In the genomic region with DNA sequence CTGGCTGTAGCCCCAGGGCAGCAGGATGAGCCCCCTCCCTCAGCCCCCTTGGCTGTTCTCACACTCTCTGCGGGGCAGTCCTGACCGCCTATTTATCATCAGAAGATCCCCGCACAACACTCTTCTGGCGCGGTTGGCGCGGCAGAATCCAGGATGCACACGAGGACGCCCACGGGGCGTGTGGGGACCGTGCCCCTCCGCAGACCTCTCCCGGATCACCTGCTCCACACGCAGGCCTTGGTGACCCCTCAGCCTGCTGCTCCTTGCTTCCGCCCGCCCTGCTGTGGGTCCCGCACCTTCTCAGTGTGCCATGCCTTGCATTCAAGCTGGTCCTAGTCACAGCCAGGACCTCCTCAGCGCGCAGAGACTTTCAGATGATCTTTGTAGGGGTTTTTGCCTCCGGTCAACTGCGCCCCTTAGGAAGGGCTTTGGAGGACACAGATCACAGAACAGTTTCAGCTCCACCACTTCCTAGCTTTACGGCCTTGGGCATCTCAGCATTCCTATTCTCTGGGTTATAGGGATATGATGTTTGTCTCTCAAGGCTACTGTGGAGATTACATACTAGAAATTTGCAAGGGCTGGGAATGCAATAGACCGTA, we compare ENCODE assay signal across 8 cellular contexts. TPM values are rescaled to one million over a fixed set of nuclear protein-coding genes. Genes with fewer than 3 reads are reported as not detected.
A peak's percentile ranks its signal among the peaks of the same experiment; 100 is the strongest.
DNase-seq lines count a peak whose midpoint lies in the region; ATAC-seq and TF ChIP-seq lines count a peak whose summit lies in the region.

No MANE protein-coding gene starts in this region.

- peak overlapping the region; percentile 55 for H3K4me3 Mint-ChIP-seq in activated CD4-positive, alpha-beta T cell treated with anti-CD3 and anti-CD28 coated beads, Interleukin-2, amount 10 ng/mL, durations not matched to agents 7 days and 5 days
- H3K4me3 Mint-ChIP-seq in activated naive CD8-positive, alpha-beta T cell treated with anti-CD3 and anti-CD28 coated beads for 36 hours: peak overlapping the region; percentile 53
- peak overlapping the region; percentile 64 to 74 for H3K4me3 Mint-ChIP-seq in stimulated activated naive CD8-positive, alpha-beta T cell treated with anti-CD3 and anti-CD28 coated beads, Interleukin-15, amount 100 ng/mL, for 72 hours

- POLR2A ChIA-PET in activated CD4-positive, alpha-beta T cell treated with anti-CD3 and anti-CD28 coated beads, Interleukin-2, amount 10 ng/mL, durations not matched to agents 7 days and 5 days (lab: Charles Lee): no interaction called here

- H3K4me1 Mint-ChIP-seq in activated CD4-positive, alpha-beta T cell treated with anti-CD3 and anti-CD28 coated beads, Interleukin-2, amount 10 ng/mL, durations not matched to agents 7 days and 5 days: peaks cover 2% of the 10 kb centered on the region
- H3K4me1 Mint-ChIP-seq in activated naive CD8-positive, alpha-beta T cell treated with anti-CD3 and anti-CD28 coated beads for 36 hours: peaks cover 1% of the 10 kb centered on the region
- H3K4me1 Mint-ChIP-seq in stimulated activated naive CD8-positive, alpha-beta T cell treated with anti-CD3 and anti-CD28 coated beads, Interleukin-15, amount 100 ng/mL, for 72 hours: no peaks in the 10 kb centered on the region

- no peak overlapping the region for H3K27ac ChIP-seq in left lung

- no peak overlapping the region for H3K27ac Mint-ChIP-seq in activated CD4-positive, alpha-beta T cell treated with anti-CD3 and anti-CD28 coated beads, Interleukin-2, amount 10 ng/mL, durations not matched to agents 7 days and 5 days
- no peak overlapping the region for H3K27ac Mint-ChIP-seq in activated naive CD8-positive, alpha-beta T cell treated with anti-CD3 and anti-CD28 coated beads for 36 hours
- H3K27ac Mint-ChIP-seq in stimulated activated naive CD8-positive, alpha-beta T cell treated with anti-CD3 and anti-CD28 coated beads, Interleukin-15, amount 100 ng/mL, for 72 hours: no peak overlapping the region

- no peak for DNase-seq in activated CD4-positive, alpha-beta T cell treated with anti-CD3 and anti-CD28 coated beads, Interleukin-2, amount 10 ng/mL, durations not matched to agents 7 days and 5 days
- DNase-seq in activated CD4-positive, alpha-beta T cell treated with anti-CD3 and anti-CD28 coated beads for 1 hour: no peak
- no peak for DNase-seq in activated naive CD8-positive, alpha-beta T cell treated with anti-CD3 and anti-CD28 coated beads for 36 hours
- no peak for DNase-seq in left lung
- DNase-seq in stimulated activated naive CD8-positive, alpha-beta T cell treated with anti-CD3 and anti-CD28 coated beads, Interleukin-15, amount 100 ng/mL, for 72 hours: no peak
- DNase-seq in activated effector memory CD4-positive, alpha-beta T cell treated with Interleukin-2 at 50 U/mL for 16 hours: no peak
- DNase-seq in GDM1 (lab: John Stamatoyannopoulos, UW): no peak

- TF ChIP-seq CTCF in left lung (IDR thresholded peaks at IDR 0.05): no peak

- no peaks in the 10 kb centered on the region for H3K36me3 ChIP-seq in left lung

- peaks cover 0 to 4% of the 10 kb centered on the region in 2 donors for H3K4me1 ChIP-seq in left lung

- no peaks in the 10 kb centered on the region for H3K36me3 Mint-ChIP-seq in activated CD4-positive, alpha-beta T cell treated with anti-CD3 and anti-CD28 coated beads, Interleukin-2, amount 10 ng/mL, durations not matched to agents 7 days and 5 days (ENCODE audit: low read depth)
- H3K36me3 Mint-ChIP-seq in activated naive CD8-positive, alpha-beta T cell treated with anti-CD3 and anti-CD28 coated beads for 36 hours: no peaks in the 10 kb centered on the region

- intact Hi-C loops in left lung (cut with DNase I): loop anchor here in 1 of 2 donors (10.0 kb wide), 1 partner anchor 45 kb away; no protein-coding TSS in a partner anchor

- peaks cover 42% of the 10 kb centered on the region for H3K27me3 Mint-ChIP-seq in activated CD4-positive, alpha-beta T cell treated with anti-CD3 and anti-CD28 coated beads, Interleukin-2, amount 10 ng/mL, durations not matched to agents 7 days and 5 days
- H3K27me3 Mint-ChIP-seq in activated naive CD8-positive, alpha-beta T cell treated with anti-CD3 and anti-CD28 coated beads for 36 hours: peaks cover 50% of the 10 kb centered on the region
- peaks cover 78% of the 10 kb centered on the region for H3K27me3 Mint-ChIP-seq in stimulated activated naive CD8-positive, alpha-beta T cell treated with anti-CD3 and anti-CD28 coated beads, Interleukin-15, amount 100 ng/mL, for 72 hours

- H3K9me3 ChIP-seq in left lung: no peaks in the 10 kb centered on the region

- ATAC-seq in left lung (no peak), GM21529 (IDR thresholded peaks at IDR 0.05; ENCODE audit: unreplicated experiment) (no peak)
- ATAC-seq in stimulated activated naive CD8-positive, alpha-beta T cell treated with anti-CD3 and anti-CD28 coated beads, Interleukin-15, amount 100 ng/mL, for 72 hours: no peak

- peak overlapping the region; percentile 29 to 38 for H3K4me3 ChIP-seq in left lung

- CTCF ChIA-PET in activated CD4-positive, alpha-beta T cell treated with anti-CD3 and anti-CD28 coated beads, Interleukin-2, amount 10 ng/mL, durations not matched to agents 7 days and 5 days (lab: Charles Lee): no interaction called here

- peaks cover 0 to 66% of the 10 kb centered on the region in 2 donors for H3K27me3 ChIP-seq in left lung

- H3K9me3 Mint-ChIP-seq in activated CD4-positive, alpha-beta T cell treated with anti-CD3 and anti-CD28 coated beads, Interleukin-2, amount 10 ng/mL, durations not matched to agents 7 days and 5 days: no peaks in the 10 kb centered on the region
- H3K9me3 Mint-ChIP-seq in activated naive CD8-positive, alpha-beta T cell treated with anti-CD3 and anti-CD28 coated beads for 36 hours: no peaks in the 10 kb centered on the region
- no peaks in the 10 kb centered on the region for H3K9me3 Mint-ChIP-seq in stimulated activated naive CD8-positive, alpha-beta T cell treated with anti-CD3 and anti-CD28 coated beads, Interleukin-15, amount 100 ng/mL, for 72 hours

RNA-seq across cellular contexts. Expression of a gene that starts 0.8 kb away (rescaled TPM):
- under 1 TPM; 0.08 to 0.12 TPM for total RNA-seq in activated CD4-positive, alpha-beta T cell treated with anti-CD3 and anti-CD28 coated beads, Interleukin-2, amount 10 ng/mL, durations not matched to agents 7 days and 5 days
- under 1 TPM; 0.19 to 0.34 TPM for total RNA-seq in activated naive CD8-positive, alpha-beta T cell treated with anti-CD3 and anti-CD28 coated beads for 36 hours
- total RNA-seq in left lung: 1 to 10 TPM; 5.6 to 7.1 TPM

Comparison
In these comparisons a context has a peak if more than half of its experiments do, and no peak if none do; other contexts are left out.
1. RNA of a gene that starts 0.8 kb away (total RNA-seq): 5.6 to 7.1 TPM in left lung; 0.19 to 0.34 TPM in activated naive CD8-positive, alpha-beta T cell treated with anti-CD3 and anti-CD28 coated beads for 36 hours and 0.08 to 0.12 TPM in activated CD4-positive, alpha-beta T cell treated with anti-CD3 and anti-CD28 coated beads, Interleukin-2, amount 10 ng/mL, durations not matched to agents 7 days and 5 days; every median in the first group is over 4 times any median in the second.
2. Peak in every context shown above with its lines, with median percentiles within 50 percentile points of each other: H3K4me3 Mint-ChIP-seq.